16 cellular contexts compared by ENCODE assay signal in the genomic region with DNA sequence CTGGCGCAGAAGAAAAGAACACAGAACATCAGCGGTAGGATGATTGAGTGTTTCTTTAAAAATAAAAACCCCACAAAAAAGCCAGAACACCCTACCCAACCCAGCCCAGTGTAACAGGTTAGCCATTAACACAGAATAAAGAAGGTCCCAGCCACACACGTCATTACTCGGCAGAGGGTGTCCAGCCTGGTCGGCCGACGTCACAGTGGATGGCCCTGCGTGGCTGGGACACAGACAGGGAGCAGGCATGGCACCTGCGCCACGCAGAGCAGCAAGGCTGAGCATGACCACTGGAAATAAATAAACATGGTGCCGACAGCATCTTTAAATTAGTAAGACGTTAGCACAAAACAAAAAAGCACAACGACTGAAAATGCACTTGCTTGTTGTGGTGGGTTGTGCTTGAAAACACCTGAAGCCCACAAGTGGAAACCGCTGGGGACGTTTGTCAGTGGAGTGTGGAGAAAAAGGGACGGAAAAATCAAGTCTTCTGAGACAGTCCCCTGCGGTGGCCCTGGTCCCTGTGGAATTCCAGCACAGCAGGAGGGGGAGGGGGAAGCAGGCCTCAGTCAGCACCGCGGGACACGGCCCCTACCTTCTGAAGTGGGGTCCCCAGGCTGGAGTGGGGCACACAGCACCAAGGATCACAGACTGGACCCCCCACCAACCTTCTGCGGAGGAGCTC. TPM values are rescaled to one million over a fixed set of nuclear protein-coding genes. Genes with fewer than 3 reads are reported as not detected.
DNase-seq lines count a peak whose midpoint lies in the region; ATAC-seq and TF ChIP-seq lines count a peak whose summit lies in the region.
"Had no signal": no experiment of that assay in that cellular context is flagged by ENCODE, and none has a peak within 500 bp of the region (broad histone marks: within the 10 kb centered on the region; RNA-seq: fewer than 3 reads in every experiment).

No MANE protein-coding gene starts in this region.

- peaks cover 18% of the 10 kb centered on the region; the same call in 1 of the 2 replicates for H3F3A ChIP-seq in GM23338 (replicated peaks; ENCODE audit: low read depth)

- TF ChIP-seq POLR2A in esophagus squamous epithelium (IDR thresholded peaks at IDR 0.05): no peak

- H3K36me3 ChIP-seq in BLaER1 (peaks cover 44% of the 10 kb centered on the region), GM23338 (ENCODE audit: insufficient read depth) (peaks cover 14% of the 10 kb centered on the region; the same call in 1 of the 2 replicates), esophagus squamous epithelium (peaks cover 0 to 45% (median 3%) of the 10 kb centered on the region in 3 donors)
- H3K36me3 ChIP-seq: thoracic aorta had no signal

- H3K4me3 Mint-ChIP-seq in GM23338 (peak overlapping the region; percentile 7; the same call in 1 of the 3 replicates), WTC11 (no peak overlapping the region)
- H3K4me3 Mint-ChIP-seq: HFFc6 had no signal

- H3K4me1 Mint-ChIP-seq in GM23338 (peaks cover 42% of the 10 kb centered on the region), WTC11 (peaks cover 37% of the 10 kb centered on the region)

- CTCF ChIA-PET in WTC11 (lab: Charles Lee): interaction anchor here (0.6 to 3.3 kb wide), 4 partner anchors 20 to 48 kb away, joined by 3 to 36 read pairs (median 7); no protein-coding TSS in a partner anchor

- no peak overlapping the region for H2AFZ ChIP-seq in GM23338

- H3K9me3 Mint-ChIP-seq in GM23338 (no peaks in the 10 kb centered on the region; the same call in 1 of the 3 replicates), WTC11 (no peaks in the 10 kb centered on the region)
- H3K9me3 Mint-ChIP-seq: HFFc6 had no signal

- DNase-seq in GM23338 (ENCODE audit: low spot score) (no peak), WTC11 (ENCODE audit: low spot score) (no peak), esophagus squamous epithelium (lab: John Stamatoyannopoulos, UW) (no peak), COR-L47 (lab: John Stamatoyannopoulos, UW) (no peak)
- DNase-seq: HFFc6, hypothalamus, KBM-7, NCI-H1048, occipital lobe had no signal

- H3K27me3 Mint-ChIP-seq in GM23338 (ENCODE audit: insufficient read depth, low read depth, poor library complexity) (peaks cover 24% of the 10 kb centered on the region), WTC11 (ENCODE audit: low read depth) (no peaks in the 10 kb centered on the region)

- intact Hi-C loops in esophagus squamous epithelium (cut with DNase I): no loop called here

- H3K27me3 ChIP-seq in BLaER1 (no peaks in the 10 kb centered on the region), GM23338 (ENCODE audit: insufficient read depth) (no peaks in the 10 kb centered on the region), esophagus squamous epithelium (peaks cover 0 to 49% (median 0%) of the 10 kb centered on the region in 4 donors)

- peak overlapping the region; percentile 87 for H3K27ac Mint-ChIP-seq in GM23338
- peak overlapping the region; percentile 88 for H3K27ac Mint-ChIP-seq in WTC11
- H3K27ac Mint-ChIP-seq: HFFc6 had no signal

- peak overlapping the region; percentile 65 for H3K27ac ChIP-seq in BLaER1
- H3K27ac ChIP-seq in GM23338 (ENCODE audit: low read depth): peak overlapping the region; percentile 83
- peak overlapping the region; percentile 61 to 85 (median 78) for H3K27ac ChIP-seq in esophagus squamous epithelium
- H3K27ac ChIP-seq: thoracic aorta, VCaP had no signal

- peak overlapping the region; percentile 24; the same call in 1 of the 2 replicates for H3K4me3 ChIP-seq in BLaER1
- no peak overlapping the region for H3K4me3 ChIP-seq in GM23338
- no peak overlapping the region for H3K4me3 ChIP-seq in esophagus squamous epithelium
- H3K4me3 ChIP-seq: mucosa of descending colon, thoracic aorta had no signal

- POLR2A ChIA-PET in WTC11 (lab: Charles Lee): no interaction called here

- WGBS in esophagus squamous epithelium, 2 donors: 55 to 64% methylated on average over 17 to 19 of the region's 21 CpGs

- TF ChIP-seq CTCF in GM23338 (conservative IDR thresholded peaks at IDR 0.05; ENCODE audit: low read depth in 2 of 2): no peak
- no peak for TF ChIP-seq CTCF in WTC11 (IDR thresholded peaks at IDR 0.05)
- no peak for TF ChIP-seq CTCF in esophagus squamous epithelium (IDR thresholded peaks at IDR 0.05)

- H3K4me2 ChIP-seq in BLaER1 (peak overlapping the region; percentile 97), GM23338 (0 out of 2 replicates have a peak overlapping the region, but pooled peaks have one; percentile 32)

- no peaks in the 10 kb centered on the region for H3K9me2 ChIP-seq in GM23338 (ENCODE audit: insufficient read depth)

- ATAC-seq in GM23338 (peak; percentile 5; the same call in 1 of the 3 replicates), WTC11 (no peak), HG02798 (IDR thresholded peaks at IDR 0.05; ENCODE audit: poor library complexity, unreplicated experiment) (no peak), GM21529 (IDR thresholded peaks at IDR 0.05; ENCODE audit: unreplicated experiment) (no peak)
- ATAC-seq: mucosa of descending colon, sciatic nerve had no signal

- peaks cover 52% of the 10 kb centered on the region for H3K36me3 Mint-ChIP-seq in GM23338 (ENCODE audit: low read depth)
- H3K36me3 Mint-ChIP-seq in WTC11: peaks cover 8% of the 10 kb centered on the region; the same call in 1 of the 2 replicates

- H3K4me1 ChIP-seq in BLaER1 (peaks cover 86% of the 10 kb centered on the region), GM23338 (ENCODE audit: insufficient read depth) (peaks cover 29% of the 10 kb centered on the region), esophagus squamous epithelium (peaks cover 21 to 87% (median 23%) of the 10 kb centered on the region in 3 donors)

- H4K20me1 ChIP-seq in BLaER1 (peaks cover 70% of the 10 kb centered on the region), GM23338 (replicated peaks; ENCODE audit: insufficient read depth) (peaks cover 5% of the 10 kb centered on the region)

- H3K9me3 ChIP-seq in BLaER1 (no peaks in the 10 kb centered on the region), esophagus squamous epithelium (no peaks in the 10 kb centered on the region)
- H3K9me3 ChIP-seq: mucosa of descending colon, thoracic aorta had no signal

- peak overlapping the region; percentile 66 for H3K9ac ChIP-seq in BLaER1

- H3K79me2 ChIP-seq in GM23338 (replicated peaks; ENCODE audit: insufficient read depth): no peaks in the 10 kb centered on the region

TF ChIP-seq in GM23338, 12 proteins besides CTCF, POLR2A, EP300 and RAD21 (continues in another document):
- TF ChIP-seq EZH2 (IDR thresholded peaks at IDR 0.05; ENCODE audit: low read depth, unreplicated experiment) (no peak), JUNB (IDR thresholded peaks at IDR 0.05; ENCODE audit: unreplicated experiment) (no peak), CREB1 (CRISPR knock-in tag; IDR thresholded peaks at IDR 0.05; ENCODE audit: low read depth) (no peak), STAT1 (IDR thresholded peaks at IDR 0.05; ENCODE audit: unreplicated experiment) (no peak)

TF ChIP-seq in WTC11, 78 proteins besides CTCF, POLR2A, EP300 and RAD21:
- TF ChIP-seq RORB (CRISPR knock-in tag; IDR thresholded peaks at IDR 0.05): no peak
- 0 out of 2 replicates have a peak, but pooled peaks have one; percentile 39 for TF ChIP-seq ZNF423 (CRISPR knock-in tag; IDR thresholded peaks at IDR 0.05)
- no peak for TF ChIP-seq ZNF416 (CRISPR knock-in tag; IDR thresholded peaks at IDR 0.05)

RNA-seq across cellular contexts. Expression of a gene that starts 39.2 kb away (rescaled TPM):
- 328 and 386 TPM in 2 replicates for total RNA-seq in GM23338 (2014; rRNA removed; shearing (Covaris generic))
- 107 and 109 TPM in 2 replicates for polyA plus RNA-seq in GM23338 (2016; fragmentation: Nextera tagmentation; extraction: Ambion mirVana)
- 105 to 197 TPM (median 107 TPM) in 3 replicates for total RNA-seq in WTC11 (2021)
- 100 to 1,000 TPM in 3 of 4 donors, 10 to 100 TPM in 1; 75.3 to 179 (median 145) TPM for total RNA-seq in esophagus squamous epithelium
